40 cellular contexts compared by ENCODE assay signal in the genomic region with DNA sequence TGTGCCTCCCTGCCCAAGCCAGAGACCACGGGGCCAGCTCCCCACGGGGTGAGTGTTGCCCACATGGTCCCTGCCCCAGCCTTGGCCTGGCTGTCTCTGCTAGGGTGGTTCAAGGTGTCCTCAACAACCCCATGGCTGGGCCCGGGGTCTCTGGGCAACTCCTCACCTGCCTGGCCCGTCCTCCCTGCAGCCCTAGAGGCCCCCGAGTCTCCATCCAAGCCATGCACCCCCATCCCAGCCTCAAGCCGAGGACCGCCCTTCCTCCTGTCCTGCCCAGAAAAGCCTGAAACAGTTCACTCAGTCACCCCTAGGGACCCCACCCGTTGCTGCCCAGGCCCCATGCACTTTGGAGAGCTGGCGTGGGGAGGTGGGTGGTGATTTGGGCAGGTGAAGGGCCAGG.
"Had no signal": no experiment of that assay in that cellular context is flagged by ENCODE, and none has a peak within 500 bp of the region (broad histone marks: within the 10 kb centered on the region; RNA-seq: fewer than 3 reads in every experiment).

No MANE protein-coding gene starts in this region.

- H3K4me1 ChIP-seq: ascending aorta had no signal

- H3K4me3 Mint-ChIP-seq: activated CD4-positive, alpha-beta memory T cell treated with anti-CD3 and anti-CD28 coated beads, Interleukin-2, amount 10 ng/mL, durations not matched to agents 7 days and 5 days; activated CD4-positive, alpha-beta T cell treated with anti-CD3 and anti-CD28 coated beads for 36 hours; activated CD4-positive, alpha-beta T cell treated with anti-CD3 and anti-CD28 coated beads, Interleukin-2, amount 10 ng/mL, durations not matched to agents 7 days and 5 days; activated CD8-positive, alpha-beta memory T cell treated with anti-CD3 and anti-CD28 coated beads, Interleukin-2, amount 10 ng/mL, durations not matched to agents 7 days and 5 days; activated CD8-positive, alpha-beta T cell treated with anti-CD3 and anti-CD28 coated beads, Interleukin-2, amount 10 ng/mL, durations not matched to agents 7 days and 5 days; activated naive CD4-positive, alpha-beta T cell treated with anti-CD3 and anti-CD28 coated beads, Interleukin-2, amount 10 ng/mL, durations not matched to agents 7 days and 5 days; activated naive CD4-positive, alpha-beta T cell treated with anti-CD3 and anti-CD28 coated beads, Interleukin-2, amount 50 U/mL, for 24 hours; activated naive CD8-positive, alpha-beta T cell; activated naive CD8-positive, alpha-beta T cell treated with anti-CD3 and anti-CD28 coated beads, Interleukin-2, amount 10 ng/mL, durations not matched to agents 7 days and 5 days; activated naive CD8-positive, alpha-beta T cell treated with anti-CD3 and anti-CD28 coated beads, Interleukin-2, amount 50 U/mL, for 24 hours; activated T-cell treated with anti-CD3 and anti-CD28 coated beads, Interleukin-2, amount 50 U/mL, for 24 hours; brain; central memory CD8-positive, alpha-beta T cell; T-helper 1 cell treated with Interleukin-12 subunit alpha and Interleukin-12 subunit beta and Interleukin-4 antibody, amounts not matched to agents 30 μg/mL and 1 μg/mL, for 36 hours; T-helper 2 cell treated with Interferon-gamma antibody and Interleukin-4, amounts not matched to agents 5 μg/mL and 100 μg/mL, for 36 hours; WTC11 had no signal

- H3K27me3 Mint-ChIP-seq: activated CD4-positive, alpha-beta memory T cell treated with anti-CD3 and anti-CD28 coated beads, Interleukin-2, amount 10 ng/mL, durations not matched to agents 7 days and 5 days; activated CD4-positive, alpha-beta T cell treated with anti-CD3 and anti-CD28 coated beads, Interleukin-2, amount 10 ng/mL, durations not matched to agents 7 days and 5 days; activated CD8-positive, alpha-beta memory T cell treated with anti-CD3 and anti-CD28 coated beads, Interleukin-2, amount 10 ng/mL, durations not matched to agents 7 days and 5 days had no signal

- H3K27me3 ChIP-seq: ascending aorta, cardiac muscle cell had no signal

- H3K27ac ChIP-seq: ascending aorta, cardiac muscle cell, VCaP had no signal

- H3K4me1 Mint-ChIP-seq: activated CD8-positive, alpha-beta memory T cell treated with anti-CD3 and anti-CD28 coated beads, Interleukin-2, amount 10 ng/mL, durations not matched to agents 7 days and 5 days; activated naive CD8-positive, alpha-beta T cell treated with anti-CD3 and anti-CD28 coated beads, Interleukin-2, amount 10 ng/mL, durations not matched to agents 7 days and 5 days; activated naive CD8-positive, alpha-beta T cell treated with anti-CD3 and anti-CD28 coated beads, Interleukin-2, amount 50 U/mL, for 24 hours had no signal

- H3K9me3 ChIP-seq: ascending aorta had no signal

- H3K36me3 ChIP-seq: ascending aorta, cardiac muscle cell had no signal

- H3K36me3 Mint-ChIP-seq: activated CD8-positive, alpha-beta memory T cell treated with anti-CD3 and anti-CD28 coated beads, Interleukin-2, amount 10 ng/mL, durations not matched to agents 7 days and 5 days; activated naive CD4-positive, alpha-beta T cell treated with anti-CD3 and anti-CD28 coated beads, Interleukin-2, amount 10 ng/mL, durations not matched to agents 7 days and 5 days; activated naive CD4-positive, alpha-beta T cell treated with anti-CD3 and anti-CD28 coated beads, Interleukin-2, amount 50 U/mL, for 24 hours; activated naive CD8-positive, alpha-beta T cell; activated naive CD8-positive, alpha-beta T cell treated with anti-CD3 and anti-CD28 coated beads, Interleukin-2, amount 10 ng/mL, durations not matched to agents 7 days and 5 days; brain; WTC11 had no signal

- H3K4me3 ChIP-seq: ascending aorta, cardiac muscle cell had no signal

- DNase-seq: activated CD4-positive, alpha-beta memory T cell treated with anti-CD3 and anti-CD28 coated beads, Interleukin-2, amount 10 ng/mL, durations not matched to agents 7 days and 5 days; activated CD4-positive, alpha-beta T cell treated with anti-CD3 and anti-CD28 coated beads for 1 hour; activated CD4-positive, alpha-beta T cell treated with anti-CD3 and anti-CD28 coated beads for 36 hours; activated CD4-positive, alpha-beta T cell treated with anti-CD3 and anti-CD28 coated beads for 48 hours; activated CD4-positive, alpha-beta T cell treated with anti-CD3 and anti-CD28 coated beads, Interleukin-2, amount 10 ng/mL, durations not matched to agents 7 days and 5 days; activated CD4-positive, alpha-beta T cell treated with anti-CD3 and anti-CD28 coated beads, Interleukin-2, amount 50 U/mL, for 48 hours; activated CD4-positive, CD25-positive, alpha-beta regulatory T cell; activated CD8-positive, alpha-beta memory T cell treated with anti-CD3 and anti-CD28 coated beads for 24 hours; activated CD8-positive, alpha-beta memory T cell treated with anti-CD3 and anti-CD28 coated beads, Interleukin-2, amount 10 ng/mL, durations not matched to agents 7 days and 5 days; activated CD8-positive, alpha-beta memory T cell treated with anti-CD3 and anti-CD28 coated beads, Interleukin-2, amount 50 U/mL, for 48 hours; activated CD8-positive, alpha-beta T cell treated with anti-CD3 and anti-CD28 coated beads, Interleukin-2, amount 10 ng/mL, durations not matched to agents 7 days and 5 days; activated effector memory CD4-positive, alpha-beta T cell treated with Interleukin-2 at 50 U/mL for 16 hours; activated gamma-delta T cell; activated naive CD4-positive, alpha-beta T cell treated with anti-CD3 and anti-CD28 coated beads, Interleukin-2, amount 10 ng/mL, durations not matched to agents 7 days and 5 days; activated naive CD4-positive, alpha-beta T cell treated with Interleukin-2 at 50 U/mL for 16 hours; activated naive CD8-positive, alpha-beta T cell treated with anti-CD3 and anti-CD28 coated beads, Interleukin-2, amount 10 ng/mL, durations not matched to agents 7 days and 5 days; activated naive CD8-positive, alpha-beta T cell treated with anti-CD3 and anti-CD28 coated beads, Interleukin-2, amount 50 U/mL, for 24 hours; activated T-cell treated with anti-CD3 and anti-CD28 coated beads, Interleukin-2, amount 50 U/mL, for 24 hours; activated T-cell treated with anti-CD3 and anti-CD28 coated beads, Interleukin-2, amount 50 U/mL, for 48 hours; amygdala; anterior cingulate cortex; caudate nucleus; SW 1271; T-helper 1 cell; T-helper 2 cell; T-helper 9 cell had no signal

- H3K27ac Mint-ChIP-seq: activated CD4-positive, alpha-beta memory T cell treated with anti-CD3 and anti-CD28 coated beads, Interleukin-2, amount 10 ng/mL, durations not matched to agents 7 days and 5 days; activated CD4-positive, alpha-beta T cell treated with anti-CD3 and anti-CD28 coated beads for 36 hours; activated CD4-positive, alpha-beta T cell treated with anti-CD3 and anti-CD28 coated beads, Interleukin-2, amount 10 ng/mL, durations not matched to agents 7 days and 5 days; activated CD8-positive, alpha-beta memory T cell treated with anti-CD3 and anti-CD28 coated beads, Interleukin-2, amount 10 ng/mL, durations not matched to agents 7 days and 5 days; activated CD8-positive, alpha-beta T cell treated with anti-CD3 and anti-CD28 coated beads, Interleukin-2, amount 10 ng/mL, durations not matched to agents 7 days and 5 days; activated naive CD4-positive, alpha-beta T cell treated with anti-CD3 and anti-CD28 coated beads, Interleukin-2, amount 10 ng/mL, durations not matched to agents 7 days and 5 days; activated naive CD4-positive, alpha-beta T cell treated with anti-CD3 and anti-CD28 coated beads, Interleukin-2, amount 50 U/mL, for 24 hours; activated naive CD8-positive, alpha-beta T cell; activated naive CD8-positive, alpha-beta T cell treated with anti-CD3 and anti-CD28 coated beads, Interleukin-2, amount 10 ng/mL, durations not matched to agents 7 days and 5 days; activated naive CD8-positive, alpha-beta T cell treated with anti-CD3 and anti-CD28 coated beads, Interleukin-2, amount 50 U/mL, for 24 hours; activated T-cell treated with anti-CD3 and anti-CD28 coated beads, Interleukin-2, amount 50 U/mL, for 24 hours; activated T-helper 2 cell treated with anti-CD3 and anti-CD28 coated beads, Interferon-gamma antibody, Interleukin-2, Interleukin-4, amounts not matched to agents 10 μg/mL and 5 μg/mL and 100 μg/mL, durations not matched to agents 14 hours and 24 hours and 36 hours; brain; T-helper 1 cell treated with Interleukin-12 subunit alpha and Interleukin-12 subunit beta and Interleukin-4 antibody, amounts not matched to agents 30 μg/mL and 1 μg/mL, for 36 hours; T-helper 2 cell treated with Interferon-gamma antibody and Interleukin-4, amounts not matched to agents 5 μg/mL and 100 μg/mL, for 36 hours had no signal

- FAIRE-seq: bronchial epithelial cell, TTC549 had no signal

- H3K9me3 Mint-ChIP-seq: activated CD4-positive, alpha-beta memory T cell treated with anti-CD3 and anti-CD28 coated beads, Interleukin-2, amount 10 ng/mL, durations not matched to agents 7 days and 5 days; activated CD4-positive, alpha-beta T cell treated with anti-CD3 and anti-CD28 coated beads, Interleukin-2, amount 10 ng/mL, durations not matched to agents 7 days and 5 days; activated naive CD4-positive, alpha-beta T cell treated with anti-CD3 and anti-CD28 coated beads, Interleukin-2, amount 50 U/mL, for 24 hours; activated naive CD8-positive, alpha-beta T cell treated with anti-CD3 and anti-CD28 coated beads, Interleukin-2, amount 10 ng/mL, durations not matched to agents 7 days and 5 days; activated naive CD8-positive, alpha-beta T cell treated with anti-CD3 and anti-CD28 coated beads, Interleukin-2, amount 50 U/mL, for 24 hours; activated T-cell treated with anti-CD3 and anti-CD28 coated beads, Interleukin-2, amount 50 U/mL, for 24 hours; activated T-helper 2 cell treated with anti-CD3 and anti-CD28 coated beads, Interferon-gamma antibody, Interleukin-2, Interleukin-4, amounts not matched to agents 10 μg/mL and 5 μg/mL and 100 μg/mL, durations not matched to agents 14 hours and 24 hours and 36 hours; brain; central memory CD8-positive, alpha-beta T cell; T-helper 1 cell treated with Interleukin-12 subunit alpha and Interleukin-12 subunit beta and Interleukin-4 antibody, amounts not matched to agents 30 μg/mL and 1 μg/mL, for 36 hours; T-helper 2 cell treated with Interferon-gamma antibody and Interleukin-4, amounts not matched to agents 5 μg/mL and 100 μg/mL, for 36 hours; WTC11 had no signal

- ATAC-seq: activated CD4-positive, alpha-beta T cell treated with anti-CD3 and anti-CD28 coated beads for 36 hours; activated CD4-positive, CD25-positive, alpha-beta regulatory T cell treated with anti-CD3 and anti-CD28 coated beads, Interleukin-2, amount 50 U/mL, for 24 hours; activated CD8-positive, alpha-beta memory T cell treated with anti-CD3 and anti-CD28 coated beads, Interleukin-2, amount 10 ng/mL, durations not matched to agents 7 days and 5 days; activated CD8-positive, alpha-beta T cell treated with anti-CD3 and anti-CD28 coated beads, Interleukin-2, amount 10 ng/mL, durations not matched to agents 7 days and 5 days; activated naive CD8-positive, alpha-beta T cell treated with anti-CD3 and anti-CD28 coated beads, Interleukin-2, amount 50 U/mL, for 24 hours; WTC11 had no signal
